ENCODE assay signal across 14 cellular contexts in genomic region chr7:11315687-11316258, GRCh38.
DNase-seq lines count a peak whose midpoint lies in the region; ATAC-seq and TF ChIP-seq lines count a peak whose summit lies in the region.
"Had no signal": no experiment of that assay in that cellular context is flagged by ENCODE, and none has a peak within 500 bp of the region (broad histone marks: within the 10 kb centered on the region; RNA-seq: fewer than 3 reads in every experiment).

No MANE protein-coding gene starts in this region.

- DNase-seq in thyroid gland, result peak; percentile 2 to 8
- DNase-seq in breast epithelium (ENCODE audit: low spot score in 2 of 2), result no peak
- no peak for DNase-seq in left cardiac atrium
- DNase-seq: activated gamma-delta T cell, IMR-90, NCI-H1417, NCI-H526, pancreas, Right ventricle myocardium superior, spleen had no signal

- WGBS in thyroid gland, 2 donors, result 24 to 38% methylated on average over 3 of the region's 3 CpGs

- no peaks in the 10 kb centered on the region for H3K27me3 ChIP-seq in thyroid gland
- no peaks in the 10 kb centered on the region for H3K27me3 ChIP-seq in breast epithelium
- H3K27me3 ChIP-seq: pancreas, spleen had no signal

- H3K4me3 ChIP-seq in thyroid gland (replicated peaks in 1 of 3), result no peak overlapping the region
- H3K4me3 ChIP-seq in breast epithelium, result no peak overlapping the region
- H3K4me3 ChIP-seq: pancreas, spleen had no signal

- TF ChIP-seq POLR2A in thyroid gland (IDR thresholded peaks at IDR 0.05), result no peak
- no peak for TF ChIP-seq POLR2A in breast epithelium (IDR thresholded peaks at IDR 0.05)

- intact Hi-C loops in thyroid gland (cut with DNase I), result no loop called here
- intact Hi-C loops in breast epithelium (cut with DNase I; ENCODE audit: low total_unique reads), result loop anchor here (2.0 kb wide), 1 partner anchor 39 kb away; no protein-coding TSS in a partner anchor
- intact Hi-C loops in left cardiac atrium (cut with DNase I), result no loop called here

- TF ChIP-seq CTCF in thyroid gland (IDR thresholded peaks at IDR 0.05) (no peak), breast epithelium (IDR thresholded peaks at IDR 0.05) (no peak)

- H3K9me3 ChIP-seq in thyroid gland (no peaks in the 10 kb centered on the region), breast epithelium (no peaks in the 10 kb centered on the region)
- H3K9me3 ChIP-seq: pancreas, spleen had no signal

- H3K36me3 ChIP-seq in thyroid gland, result no peaks in the 10 kb centered on the region
- H3K36me3 ChIP-seq in breast epithelium, result no peaks in the 10 kb centered on the region
- H3K36me3 ChIP-seq: pancreas, spleen had no signal

- no peaks in the 10 kb centered on the region for H3K4me1 ChIP-seq in thyroid gland
- no peaks in the 10 kb centered on the region for H3K4me1 ChIP-seq in breast epithelium
- H3K4me1 ChIP-seq: pancreas, spleen had no signal

- ATAC-seq in GM18909 (IDR thresholded peaks at IDR 0.05; ENCODE audit: poor library complexity, unreplicated experiment), result peak; percentile 62
- ATAC-seq in GM21723 (IDR thresholded peaks at IDR 0.05; ENCODE audit: unreplicated experiment), result peak; percentile 66
- peak; percentile 81 for ATAC-seq in HG03432 (IDR thresholded peaks at IDR 0.05; ENCODE audit: unreplicated experiment)
- no peak for ATAC-seq in HG03521 (IDR thresholded peaks at IDR 0.05; ENCODE audit: unreplicated experiment)
- no peak for ATAC-seq in left cardiac atrium
- ATAC-seq: pancreas had no signal

- no peak overlapping the region for H3K27ac ChIP-seq in thyroid gland
- H3K27ac ChIP-seq in breast epithelium, result no peak overlapping the region
- H3K27ac ChIP-seq: pancreas, spleen had no signal

Comparison
In these comparisons a context has a peak if more than half of its experiments do, and no peak if none do; other contexts are left out.
1. ATAC-seq: peak in GM18909 (single experiment), GM21723 (single experiment) and HG03432 (single experiment); none in HG03521 (single experiment) and left cardiac atrium (0 of 2).
2. DNase-seq: peak in thyroid gland (2 of 2); none in breast epithelium (0 of 2) and left cardiac atrium (single experiment).